In genomic region chr15:101474233-101474632, GRCh38 we compare ENCODE assay signal across 20 cellular contexts. TPM values are rescaled to one million over a fixed set of nuclear protein-coding genes. Genes with fewer than 3 reads are reported as not detected.
A peak's percentile ranks its signal among the peaks of the same experiment; 100 is the strongest.
DNase-seq lines count a peak whose midpoint lies in the region; ATAC-seq and TF ChIP-seq lines count a peak whose summit lies in the region.
"Had no signal": no experiment of that assay in that cellular context is flagged by ENCODE, and none has a peak within 500 bp of the region (broad histone marks: within the 10 kb centered on the region; RNA-seq: fewer than 3 reads in every experiment).

No MANE protein-coding gene starts in this region.

- peaks cover 0 to 12% of the 10 kb centered on the region in 2 donors for H3K4me1 ChIP-seq in right atrium auricular region
- H3K4me1 ChIP-seq in RWPE2 (ENCODE audit: insufficient read depth, poor library complexity, severe bottlenecking), result no peaks in the 10 kb centered on the region
- H3K4me1 ChIP-seq in testis, result peaks cover 34% of the 10 kb centered on the region

- H3K9me3 ChIP-seq in right atrium auricular region (no peaks in the 10 kb centered on the region), RWPE2 (ENCODE audit: severe bottlenecking) (no peaks in the 10 kb centered on the region), testis (no peaks in the 10 kb centered on the region)
- H3K9me3 ChIP-seq: BE2C had no signal

- H3K27me3 ChIP-seq in right atrium auricular region, result no peaks in the 10 kb centered on the region
- H3K27me3 ChIP-seq in RWPE2 (ENCODE audit: insufficient read depth, poor library complexity, severe bottlenecking), result no peaks in the 10 kb centered on the region
- H3K27me3 ChIP-seq in testis, result no peaks in the 10 kb centered on the region
- H3K27me3 ChIP-seq: BE2C had no signal

- H3K27ac ChIP-seq in right atrium auricular region (no peak overlapping the region), RWPE2 (ENCODE audit: poor library complexity, severe bottlenecking) (no peak overlapping the region), testis (no peak overlapping the region)
- H3K27ac ChIP-seq: HL-60 had no signal

- H3K4me3 ChIP-seq in right atrium auricular region (no peak overlapping the region), RWPE2 (ENCODE audit: severe bottlenecking) (no peak overlapping the region), testis (no peak overlapping the region)

- TF ChIP-seq POLR2A in testis (IDR thresholded peaks at IDR 0.05), result no peak

- DNase-seq in left ventricle myocardium superior, result peak; percentile 12
- no peak for DNase-seq in right atrium auricular region (ENCODE audit: low spot score)
- peak; percentile 59 for DNase-seq in RWPE2 (ENCODE audit: low spot score)
- peak; percentile 32 for DNase-seq in left lobe of liver (ENCODE audit: low spot score)
- DNase-seq in testis, result peak; percentile 10
- no peak for DNase-seq in NCI-H1694 treated with DMSO at 0.1 percent for 48 hours (lab: John Stamatoyannopoulos, UW)
- DNase-seq: ACHN; BE2C; C1 segment of cervical spinal cord; CD4-positive, CD25-positive, alpha-beta regulatory T cell; CD8-positive, alpha-beta memory T cell; COR-L47; DMS79; GDM1; GOT3; HFFc6; IMR-90 had no signal

- WGBS in testis, 2 donors, result 86 to 94% methylated on average over 10 of the region's 10 CpGs

- ATAC-seq in left ventricle myocardium superior (no peak), RWPE2 (ENCODE audit: low read depth) (no peak), left lobe of liver (no peak), GM21717 (IDR thresholded peaks at IDR 0.05; ENCODE audit: unreplicated experiment) (no peak)
- ATAC-seq: HCT116 had no signal

- intact Hi-C loops in left ventricle myocardium superior (cut with micrococcal nuclease) (no loop called here), testis (cut with DNase I; ENCODE audit: low total_unique reads) (no loop called here)

- H3K36me3 ChIP-seq in right atrium auricular region (no peaks in the 10 kb centered on the region), RWPE2 (ENCODE audit: low read depth) (no peaks in the 10 kb centered on the region), testis (ENCODE audit: low read depth, missing control alignments) (no peaks in the 10 kb centered on the region)
- H3K36me3 ChIP-seq: BE2C had no signal

- TF ChIP-seq CTCF in right atrium auricular region (IDR thresholded peaks at IDR 0.05) (no peak), RWPE2 (IDR thresholded peaks at IDR 0.05; ENCODE audit: poor library complexity, severe bottlenecking) (no peak), testis (IDR thresholded peaks at IDR 0.05) (no peak)

RNA-seq across cellular contexts. Expression of gene PCSK6, which starts 15.3 kb away (rescaled TPM):
- 31.9 TPM for total RNA-seq in left ventricle myocardium superior
- 10 to 100 TPM; 14.4 to 19.9 TPM for total RNA-seq in right atrium auricular region
- total RNA-seq in left lobe of liver, result 180 TPM
- total RNA-seq in testis, result 100 to 1,000 TPM in 1 of 2 donors, 10 to 100 TPM in 1; 95.4 to 156 TPM
- polyA plus RNA-seq in testis (ENCODE audit: insufficient read depth, low read depth, low replicate concordance), result 43.9 TPM
- total RNA-seq: HFFc6, IMR-90 had no signal
- polyA plus RNA-seq: IMR-90 had no signal

Comparison
In these comparisons a context has a peak if more than half of its experiments do, and no peak if none do; other contexts are left out.
1. DNase-seq: peak in left ventricle myocardium superior (single experiment), RWPE2 (single experiment), left lobe of liver (single experiment) and testis (single experiment); none in right atrium auricular region (single experiment) and NCI-H1694 treated with DMSO at 0.1 percent for 48 hours (single experiment).